Comparison of ENCODE assay signal across 28 cellular contexts in the genomic region with DNA sequence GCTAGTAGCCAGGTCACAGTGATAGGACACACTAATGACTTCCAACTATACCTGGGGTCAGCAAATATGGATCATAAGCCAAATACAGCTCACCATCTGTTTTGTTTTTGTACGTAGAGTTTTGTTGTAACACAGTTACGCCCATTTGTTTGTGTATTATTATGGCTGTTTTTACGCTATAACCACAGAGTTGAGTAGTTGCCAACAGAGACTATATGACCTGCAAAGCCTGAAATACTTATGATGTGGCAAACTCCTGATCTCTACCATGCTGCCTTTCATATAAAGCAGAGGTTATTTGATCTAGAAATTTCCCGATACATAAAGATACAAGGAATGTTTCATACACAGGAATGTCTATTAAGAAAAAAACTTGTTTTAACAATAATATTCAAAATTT.
"Had no signal": no experiment of that assay in that cellular context is flagged by ENCODE, and none has a peak within 500 bp of the region (broad histone marks: within the 10 kb centered on the region; RNA-seq: fewer than 3 reads in every experiment).

No MANE protein-coding gene starts in this region.

- H3K9me3 ChIP-seq: ovary, psoas muscle, right lobe of liver, thyroid gland, upper lobe of left lung, vagina had no signal

- H3K27ac ChIP-seq: ovary, parathyroid adenoma, psoas muscle, right lobe of liver, sigmoid colon, stomach, thoracic aorta, thyroid gland, tibial nerve, upper lobe of left lung, vagina had no signal

- H3K4me3 Mint-ChIP-seq: natural killer cell treated with Interleukin-12 subunit alpha and Interleukin-12 subunit beta and Interleukin-15 and Interleukin-18, amount 100 ng/mL, for 72 hours; nephron progenitor cell; neural crest cell; stimulated activated effector memory CD8-positive, alpha-beta T cell treated with anti-CD3 and anti-CD28 coated beads, Interleukin-12 subunit alpha, Interleukin-12 subunit beta, amount 100 ng/mL, for 72 hours; stimulated activated naive B cell treated with anti-CD40 and anti-IgM and Interleukin-4, amounts not matched to agents 10 μg/mL and 1 μg/mL and 100 μg/mL, for 72 hours; stimulated activated naive CD8-positive, alpha-beta T cell treated with anti-CD3 and anti-CD28 coated beads, Interleukin-15, Interleukin-2, amounts not matched to agents 100 ng/mL and 50 ng/mL, for 24 hours had no signal

- H3K36me3 ChIP-seq: ovary, right lobe of liver, sigmoid colon, stomach, thoracic aorta, thyroid gland, tibial nerve, upper lobe of left lung, vagina had no signal

- H3K27me3 ChIP-seq: ovary, right lobe of liver, sigmoid colon, stomach, thyroid gland, tibial nerve, upper lobe of left lung, vagina had no signal

- H3K4me3 ChIP-seq: ovary, psoas muscle, right lobe of liver, sigmoid colon, stomach, thoracic aorta, thyroid gland, tibial nerve, upper lobe of left lung, vagina had no signal

- H3K4me1 Mint-ChIP-seq: nephron progenitor cell; neural crest cell; stimulated activated effector memory CD8-positive, alpha-beta T cell treated with anti-CD3 and anti-CD28 coated beads, Interleukin-12 subunit alpha, Interleukin-12 subunit beta, amount 100 ng/mL, for 72 hours; stimulated activated naive B cell treated with anti-CD40 and anti-IgM and Interleukin-4, amounts not matched to agents 10 μg/mL and 1 μg/mL and 100 μg/mL, for 72 hours had no signal

- H3K27me3 Mint-ChIP-seq: natural killer cell treated with Interleukin-12 subunit alpha and Interleukin-12 subunit beta and Interleukin-15 and Interleukin-18, amount 100 ng/mL, for 72 hours; progenitor cell of endocrine pancreas; stimulated activated naive B cell treated with anti-CD40 and anti-IgM and Interleukin-4, amounts not matched to agents 10 μg/mL and 1 μg/mL and 100 μg/mL, for 72 hours; stimulated activated naive CD8-positive, alpha-beta T cell treated with anti-CD3 and anti-CD28 coated beads, Interleukin-15, Interleukin-2, amounts not matched to agents 100 ng/mL and 50 ng/mL, for 24 hours had no signal

- H3K4me1 ChIP-seq: parathyroid adenoma, psoas muscle, right lobe of liver, sigmoid colon, stomach, thyroid gland, tibial nerve, upper lobe of left lung, vagina had no signal

- ATAC-seq: natural killer cell treated with Interleukin-12 subunit alpha and Interleukin-12 subunit beta and Interleukin-15 and Interleukin-18, amount 100 ng/mL, for 72 hours; psoas muscle; right cardiac atrium; right lobe of liver; stimulated activated effector memory CD8-positive, alpha-beta T cell treated with anti-CD3 and anti-CD28 coated beads, Interleukin-12 subunit alpha, Interleukin-12 subunit beta, amount 100 ng/mL, for 72 hours; stimulated activated naive B cell treated with anti-CD40 and anti-IgM and Interleukin-4, amounts not matched to agents 10 μg/mL and 1 μg/mL and 100 μg/mL, for 72 hours had no signal

- H3K9me3 Mint-ChIP-seq: stimulated activated naive B cell treated with anti-CD40 and anti-IgM and Interleukin-4, amounts not matched to agents 10 μg/mL and 1 μg/mL and 100 μg/mL, for 72 hours had no signal

- H3K79me2 ChIP-seq: parathyroid adenoma had no signal

- DNase-seq: nephron progenitor cell; occipital lobe; ovary; posterior cingulate gyrus; psoas muscle; right cardiac atrium; right lobe of liver; sigmoid colon; small intestine; stimulated activated CD4-positive, alpha-beta T cell treated with anti-CD3 and anti-CD28 coated beads, Interleukin-15, amount 100 ng/mL, for 24 hours; stimulated activated CD4-positive, alpha-beta T cell treated with anti-CD3 and anti-CD28 coated beads, Interleukin-2, amount 100 ng/mL, for 24 hours; stimulated activated CD4-positive, alpha-beta T cell treated with anti-CD3 and anti-CD28 coated beads, Interleukin-2, amount 100 ng/mL, for 48 hours; stimulated activated CD4-positive, alpha-beta T cell treated with anti-CD3 and anti-CD28 coated beads, Interleukin-4, amount 100 ng/mL, for 24 hours; stimulated activated naive B cell treated with anti-CD40 and anti-IgM and Interleukin-4, amounts not matched to agents 10 μg/mL and 1 μg/mL and 100 μg/mL, for 72 hours; stimulated activated naive CD4-positive, alpha-beta T cell treated with Interleukin-2 at 50 U/mL for 16 hours; stomach; thyroid gland; trophoblast cell; upper lobe of left lung had no signal

- H2AFZ ChIP-seq: parathyroid adenoma had no signal

- H3K36me3 Mint-ChIP-seq: natural killer cell treated with Interleukin-12 subunit alpha and Interleukin-12 subunit beta and Interleukin-15 and Interleukin-18, amount 100 ng/mL, for 72 hours; stimulated activated effector memory CD8-positive, alpha-beta T cell treated with anti-CD3 and anti-CD28 coated beads, Interleukin-12 subunit alpha, Interleukin-12 subunit beta, amount 100 ng/mL, for 72 hours; stimulated activated naive B cell treated with anti-CD40 and anti-IgM and Interleukin-4, amounts not matched to agents 10 μg/mL and 1 μg/mL and 100 μg/mL, for 72 hours had no signal

- H3K27ac Mint-ChIP-seq: natural killer cell treated with Interleukin-12 subunit alpha and Interleukin-12 subunit beta and Interleukin-15 and Interleukin-18, amount 100 ng/mL, for 72 hours; nephron progenitor cell; progenitor cell of endocrine pancreas; stimulated activated effector memory CD8-positive, alpha-beta T cell treated with anti-CD3 and anti-CD28 coated beads, Interleukin-12 subunit alpha, Interleukin-12 subunit beta, amount 100 ng/mL, for 72 hours; stimulated activated naive B cell treated with anti-CD40 and anti-IgM and Interleukin-4, amounts not matched to agents 10 μg/mL and 1 μg/mL and 100 μg/mL, for 72 hours; stimulated activated naive CD8-positive, alpha-beta T cell treated with anti-CD3 and anti-CD28 coated beads, Interleukin-15, Interleukin-2, amounts not matched to agents 100 ng/mL and 50 ng/mL, for 24 hours had no signal

- H3K9ac ChIP-seq: parathyroid adenoma had no signal
